9 cellular contexts compared by ENCODE assay signal in the genomic region with DNA sequence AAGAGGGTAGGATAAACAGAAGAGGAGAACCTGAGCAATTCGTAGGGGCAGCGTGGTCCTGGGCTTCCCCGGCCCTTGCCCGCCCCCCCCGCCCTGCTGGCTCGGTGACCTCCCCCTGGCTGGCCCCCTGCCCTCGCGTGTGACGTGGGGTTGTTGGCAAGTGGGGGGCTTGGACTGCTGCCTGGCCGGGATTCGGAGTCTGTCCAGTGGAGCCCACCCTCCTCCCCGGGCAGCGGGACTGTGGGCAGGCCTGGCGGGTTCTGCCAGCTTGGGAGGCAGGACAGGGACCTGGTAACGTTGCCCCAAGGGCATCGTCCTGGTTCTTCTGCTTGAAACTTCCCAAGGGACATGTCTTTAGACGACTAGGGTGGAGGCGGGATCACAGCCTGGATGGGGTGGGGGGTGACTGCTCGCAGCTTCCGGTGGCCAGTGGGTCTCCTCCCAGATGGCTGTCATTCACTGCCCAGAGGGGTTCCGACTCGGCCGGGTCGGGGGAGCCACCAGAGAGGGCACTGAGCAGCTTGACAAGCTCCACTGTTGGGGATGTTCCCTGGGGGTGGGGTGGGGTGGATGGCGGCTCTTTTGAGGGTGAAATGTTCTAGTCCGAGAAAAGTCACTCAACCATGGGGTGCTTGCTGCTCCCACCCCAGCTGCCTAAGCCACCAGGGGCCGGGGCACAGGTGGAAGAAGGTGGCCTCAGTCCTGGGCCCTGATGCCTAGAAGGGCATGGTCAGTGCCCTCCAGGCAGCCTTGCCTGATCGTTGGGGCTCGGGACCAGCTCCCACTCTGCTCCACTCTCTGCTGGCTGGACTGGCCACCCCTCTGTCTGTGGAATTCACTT. TPM values are rescaled to one million over a fixed set of nuclear protein-coding genes. Genes with fewer than 3 reads are reported as not detected.
DNase-seq lines count a peak whose midpoint lies in the region; ATAC-seq, FAIRE-seq and TF ChIP-seq lines count a peak whose summit lies in the region.
"Had no signal": no experiment of that assay in that cellular context is flagged by ENCODE, and none has a peak within 500 bp of the region (broad histone marks: within the 10 kb centered on the region; RNA-seq: fewer than 3 reads in every experiment).

No MANE protein-coding gene starts in this region.

- peak overlapping the region; percentile 91 for H3K4ac ChIP-seq in H1 (replicated peaks; ENCODE audit: insufficient read length, low read depth, low read length)

- ATAC-seq in naive thymus-derived CD8-positive, alpha-beta T cell, result no peak
- no peak for ATAC-seq in HG02678 (IDR thresholded peaks at IDR 0.05; ENCODE audit: unreplicated experiment)
- no peak for ATAC-seq in GM18498 (IDR thresholded peaks at IDR 0.05; ENCODE audit: unreplicated experiment)

- H3K14ac ChIP-seq in H1 (ENCODE audit: insufficient read length), result no peak overlapping the region

- DNase-seq in AG10803 (ENCODE audit: low read depth), result no peak
- no peak for DNase-seq in PC-9
- peak in 1 of 2 experiments; percentile 59 for DNase-seq in H1 (ENCODE audit: low read depth in 1 of 2, low spot score in 2 of 2)
- DNase-seq in naive thymus-derived CD8-positive, alpha-beta T cell, result peak in 1 of 10 donors; percentile 60
- no peak for DNase-seq in NCI-H1694 treated with DMSO at 0.1 percent for 48 hours (lab: John Stamatoyannopoulos, UW)
- DNase-seq in epidermal melanocyte (ENCODE audit: insufficient read length, low spot score), result no peak
- DNase-seq: T1000 had no signal

- H3K27me3 ChIP-seq in PC-9 (ENCODE audit: insufficient read depth, low read depth) (no peaks in the 10 kb centered on the region), H1 (replicated peaks in 1 of 4; ENCODE audit: control insufficient read depth in 3 of 4, extremely low read depth in 1 of 4, insufficient read depth in 3 of 4, low read length in 3 of 4) (peaks cover 0 to 23% (median 16%) of the 10 kb centered on the region in 4 experiments; a peak in 5 of 7 replicates)

- H2AFZ ChIP-seq in PC-9 (peak overlapping the region; percentile 95), H1 (ENCODE audit: low read length) (no peak overlapping the region)

- POLR2A ChIA-PET in PC-9 (lab: Charles Lee; ENCODE audit: unreplicated experiment), result interaction anchor here (0.5 kb wide), 1 partner anchor 203 kb away, joined by 3 read pairs; no protein-coding TSS in a partner anchor
- POLR2A ChIA-PET in H1 (lab: Charles Lee; ENCODE audit: partially characterized antibody), result interaction anchor here (0.6 to 1.0 kb wide), 2 partner anchors 274 to 305 kb away, joined by 3 read pairs; no protein-coding TSS in a partner anchor
- POLR2A ChIA-PET in naive thymus-derived CD8-positive, alpha-beta T cell (lab: Charles Lee), result no interaction called here

- no peaks in the 10 kb centered on the region for H3K9me3 ChIP-seq in PC-9 (ENCODE audit: insufficient read depth, low read depth)
- H3K9me3 ChIP-seq in H1 (ENCODE audit: insufficient read depth in 2 of 2, low read depth in 1 of 2, low read length in 1 of 2), result no peaks in the 10 kb centered on the region

- H3K4me2 ChIP-seq in PC-9 (peak overlapping the region; percentile 90), H1 (ENCODE audit: insufficient read depth in 1 of 2, low read depth in 2 of 2, low read length in 2 of 2) (peak overlapping the region; percentile 79 to 88)

- no peak overlapping the region for H3K56ac ChIP-seq in H1 (replicated peaks; ENCODE audit: insufficient read length, low read depth, low read length)

- no TSS peak for BruUV-seq in PC-9 (replicated peaks; lab: Mats Ljungman, UMichigan)

- H3K79me2 ChIP-seq in PC-9 (ENCODE audit: low read depth) (no peaks in the 10 kb centered on the region), H1 (ENCODE audit: control insufficient read depth in 1 of 2, insufficient read depth in 2 of 2, low read length in 2 of 2) (no peaks in the 10 kb centered on the region)

- peaks cover 7 to 15% (median 13%) of the 10 kb centered on the region in 4 donors for H3K4me1 Mint-ChIP-seq in naive thymus-derived CD8-positive, alpha-beta T cell

- TF ChIP-seq EP300 in H1 (IDR thresholded peaks at IDR 0.05; ENCODE audit: borderline replicate concordance in 1 of 2, low read depth in 2 of 2, low read length in 2 of 2), result no peak

- H3K18ac ChIP-seq in H1 (ENCODE audit: extremely low read depth, low read length), result peak overlapping the region; percentile 96

- no peak overlapping the region for H3K23ac ChIP-seq in H1 (ENCODE audit: insufficient read length)

- peak overlapping the region; percentile 56 to 85 (median 78) for H3K4me3 Mint-ChIP-seq in naive thymus-derived CD8-positive, alpha-beta T cell

- H3K27ac Mint-ChIP-seq in naive thymus-derived CD8-positive, alpha-beta T cell, result peak overlapping the region in 7 of 10 donors; percentile 19 to 74 (median 47)

- TF ChIP-seq CTCF in AG10803 (conservative IDR thresholded peaks at IDR 0.05; ENCODE audit: low read length) (no peak), PC-9 (conservative IDR thresholded peaks at IDR 0.05) (no peak), H1 (IDR thresholded peaks at IDR 0.05; ENCODE audit: control extremely low read depth in 1 of 3, insufficient read depth in 1 of 3, low read depth in 1 of 3, low read length in 3 of 3) (no peak)

- no peak overlapping the region for H2BK5ac ChIP-seq in H1 (ENCODE audit: low read depth, low read length)

- H3K4me1 ChIP-seq in PC-9 (replicated peaks; ENCODE audit: insufficient read depth) (no peaks in the 10 kb centered on the region; the same call in 1 of the 2 replicates), H1 (replicated peaks in 1 of 4; ENCODE audit: control insufficient read depth in 3 of 4, insufficient read depth in 4 of 4, low read length in 3 of 4) (peaks cover 2 to 20% (median 13%) of the 10 kb centered on the region in 4 experiments)

- H3K4me3 ChIP-seq in AG10803 (ENCODE audit: low read length) (peak overlapping the region; percentile 62), PC-9 (peak overlapping the region; percentile 90), H1 (ENCODE audit: extremely low read depth in 1 of 4, insufficient read depth in 2 of 4, low read depth in 3 of 4, low read length in 4 of 4) (peak overlapping the region; percentile 33 to 62 (median 45))

- no peaks in the 10 kb centered on the region for H3K36me3 ChIP-seq in PC-9 (ENCODE audit: low read depth)
- H3K36me3 ChIP-seq in H1 (ENCODE audit: control insufficient read depth in 2 of 4, insufficient read depth in 4 of 4, low read length in 3 of 4), result no peaks in the 10 kb centered on the region

- H3K27ac ChIP-seq in PC-9, result 0 out of 2 replicates have a peak overlapping the region, but pooled peaks have one; percentile 52
- H3K27ac ChIP-seq in H1 (ENCODE audit: low read depth, low read length), result no peak overlapping the region

- H2AK5ac ChIP-seq in H1 (ENCODE audit: low read depth, low read length), result no peak overlapping the region

- H2BK120ac ChIP-seq in H1 (replicated peaks; ENCODE audit: low read depth, low read length), result no peak overlapping the region

- 70% methylated on average over 19 of the region's 29 CpGs; no CpG with 5 or more reads in 1 of the 2 experiments for WGBS in H1 (ENCODE audit: extremely low coverage in 1 of 2, insufficient coverage in 1 of 2, insufficient read length in 1 of 2, insufficient replicate concordance in 2 of 2, low coverage in 1 of 2, low lambda C conversion rate in 2 of 2, missing lambda C conversion rate in 1 of 2), 2 experiments

- 0 out of 2 replicates have a peak overlapping the region, but pooled peaks have one; percentile 87 for H4K8ac ChIP-seq in H1 (ENCODE audit: extremely low read depth, insufficient read depth, low read length)

- no peaks in the 10 kb centered on the region for H3K9me2 ChIP-seq in PC-9 (ENCODE audit: insufficient read depth)

- H2BK15ac ChIP-seq in H1 (ENCODE audit: low read length), result peak overlapping the region; percentile 72; the same call in 1 of the 2 replicates

- no peaks in the 10 kb centered on the region for H3K27me3 Mint-ChIP-seq in naive thymus-derived CD8-positive, alpha-beta T cell

- H3K9ac ChIP-seq in H1 (replicated peaks in 1 of 4; ENCODE audit: extremely low read depth in 1 of 4, low read depth in 3 of 4, low read length in 3 of 4), result no peak overlapping the region; a peak in 1 of 7 replicates

- CTCF ChIA-PET in PC-9 (lab: Charles Lee), result interaction anchor here (0.7 kb wide), 1 partner anchor 149 kb away, joined by 9 read pairs; no protein-coding TSS in a partner anchor
- CTCF ChIA-PET in H1 (lab: Charles Lee; ENCODE audit: partially characterized antibody), result interaction anchor here (0.6 to 1.9 kb wide), 7 partner anchors 11 to 200 kb away, joined by 3 to 8 read pairs (median 3); no protein-coding TSS in a partner anchor

- H4K20me1 ChIP-seq in PC-9 (ENCODE audit: insufficient read depth), result no peaks in the 10 kb centered on the region
- H4K20me1 ChIP-seq in H1 (replicated peaks in 1 of 2; ENCODE audit: control insufficient read depth in 1 of 2, insufficient read depth in 2 of 2, low read length in 2 of 2), result no peaks in the 10 kb centered on the region

- peak overlapping the region; percentile 81; the same call in 1 of the 2 replicates for H2BK12ac ChIP-seq in H1 (ENCODE audit: low read depth, low read length)

- H3K36me3 Mint-ChIP-seq in naive thymus-derived CD8-positive, alpha-beta T cell, result no peaks in the 10 kb centered on the region

- peak overlapping the region; percentile 44 for H4K5ac ChIP-seq in H1 (ENCODE audit: insufficient read length, low read depth, low read length)

- TF ChIP-seq RAD21 in H1 (IDR thresholded peaks at IDR 0.05 in 1 of 2, conservative IDR thresholded peaks at IDR 0.05 in 1 of 2; ENCODE audit: low read depth in 2 of 2, low read length in 2 of 2), result no peak

- intact Hi-C loops in PC-9 (cut with micrococcal nuclease; ENCODE audit: unreplicated experiment), result loop anchor here (5.0 kb wide), 3 partner anchors 74 to 164 kb away; no protein-coding TSS in a partner anchor

- TF ChIP-seq POLR2A in H1 (IDR thresholded peaks at IDR 0.05; ENCODE audit: control extremely low read depth in 1 of 2, low read depth in 2 of 2, low read length in 2 of 2), result no peak

- no peak overlapping the region for H2BK20ac ChIP-seq in H1 (ENCODE audit: low read length)

- no peaks in the 10 kb centered on the region for H3F3A ChIP-seq in PC-9 (ENCODE audit: insufficient read depth, low read depth)

- no peak for FAIRE-seq in H1 (lab: Jason Lieb, UNC)

- peaks cover 11% of the 10 kb centered on the region; the same call in 1 of the 2 replicates for H3K23me2 ChIP-seq in H1 (ENCODE audit: low read depth, low read length)

- no peaks in the 10 kb centered on the region for H3K79me1 ChIP-seq in H1 (ENCODE audit: low read depth, low read length)

- H4K91ac ChIP-seq in H1 (replicated peaks; ENCODE audit: insufficient read length, low read length), result peak overlapping the region; percentile 82

- no peaks in the 10 kb centered on the region for H3K9me3 Mint-ChIP-seq in naive thymus-derived CD8-positive, alpha-beta T cell

RNA-seq across cellular contexts. Expression of a gene that starts 4.2 kb away (rescaled TPM):
- 20.2 and 26.2 TPM in 2 replicates for total RNA-seq in PC-9 (2021)
- 72.8 and 74.6 TPM in 2 replicates for total RNA-seq in H1 (2021; fragmentation: NEBNext Ultra II Directional; extraction: Animal tissue kit (Norgen Biotek cat#: 25700))
- 37.4 and 61.3 TPM in 2 replicates for polyA plus RNA-seq in H1 (2011; rRNA removed)
- 37.9 TPM for polyA plus RNA-seq in H1 (2011; cell fraction: cytosol; rRNA removed)
- 51.0 TPM for polyA plus RNA-seq in H1 (2011; cell fraction: nucleus; rRNA removed)
- polyA plus RNA-seq in H1 (2012, experiment 1 of 2), result 44.2 to 60.1 TPM (median 56.3 TPM) in 4 replicates
- 57.3 TPM for polyA plus RNA-seq in H1 (2012, experiment 2 of 2)
- polyA plus RNA-seq in H1 (2013, experiment 1 of 2), result 41.0 TPM
- polyA plus RNA-seq in H1 (2013, experiment 2 of 2), result 45.1 TPM
- polyA minus RNA-seq in H1 (2011; rRNA and poly(A)+ RNA removed), result 26.9 and 34.9 TPM in 2 replicates
- 49.1 TPM for polyA minus RNA-seq in H1 (2011; cell fraction: cytosol; rRNA and poly(A)+ RNA removed)
- polyA minus RNA-seq in H1 (2011; cell fraction: nucleus; rRNA and poly(A)+ RNA removed), result 74.6 TPM
- total RNA-seq in naive thymus-derived CD8-positive, alpha-beta T cell, result 10 to 100 TPM; 14.4 to 15.2 TPM
- polyA plus RNA-seq in naive thymus-derived CD8-positive, alpha-beta T cell, result 1 to 10 TPM; 3.2 to 4.2 (median 3.5) TPM
